14 cellular contexts compared by ENCODE assay signal in the genomic region with DNA sequence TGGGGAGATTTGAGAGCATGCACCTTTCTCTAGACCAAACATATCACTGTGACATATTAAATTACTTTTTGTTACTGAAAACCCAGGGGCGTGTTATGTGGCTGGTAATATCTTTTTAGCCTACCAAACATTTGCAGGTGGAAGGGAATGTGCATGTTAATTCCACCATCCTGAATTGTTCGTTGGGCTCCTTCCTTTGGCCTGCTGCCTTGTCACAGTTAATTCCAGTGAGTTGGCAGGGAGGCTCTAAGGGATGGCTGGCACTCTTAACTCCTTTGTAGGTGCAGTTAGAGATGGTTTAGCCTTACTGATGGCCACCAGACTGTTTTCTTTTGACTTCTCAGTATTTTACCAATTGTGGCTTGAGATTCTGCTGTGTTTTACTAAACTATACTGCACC.
DNase-seq lines count a peak whose midpoint lies in the region; ATAC-seq and TF ChIP-seq lines count a peak whose summit lies in the region.
"Had no signal": no experiment of that assay in that cellular context is flagged by ENCODE, and none has a peak within 500 bp of the region (broad histone marks: within the 10 kb centered on the region; RNA-seq: fewer than 3 reads in every experiment).

No MANE protein-coding gene starts in this region.

- no peaks in the 10 kb centered on the region for H3K9me3 ChIP-seq in liver (ENCODE audit: control insufficient read depth in 4 of 4, low read length in 3 of 4)
- H3K9me3 ChIP-seq in stomach = no peaks in the 10 kb centered on the region
- H3K9me3 ChIP-seq: suprapubic skin had no signal

- TF ChIP-seq POLR2A in stomach (IDR thresholded peaks at IDR 0.05) = no peak

- H3K27me3 Mint-ChIP-seq in dendritic cell treated with granulocyte-macrophage colony-stimulating factor and Interleukin-4, amounts not matched to agents 40 ng/mL and 50 ng/mL, for 4 days = no peaks in the 10 kb centered on the region
- H3K27me3 Mint-ChIP-seq: T-cell had no signal

- peaks cover 23 to 73% (median 67%) of the 10 kb centered on the region in 4 donors for H3K4me1 ChIP-seq in liver (ENCODE audit: control insufficient read depth in 4 of 4, insufficient read depth in 4 of 4, low read length in 3 of 4)
- peaks cover 47 to 87% (median 65%) of the 10 kb centered on the region in 4 donors for H3K4me1 ChIP-seq in stomach

- H3K36me3 ChIP-seq in liver (ENCODE audit: control insufficient read depth in 4 of 4, insufficient read depth in 3 of 4, low read depth in 1 of 4, low read length in 3 of 4) (no peaks in the 10 kb centered on the region), stomach (no peaks in the 10 kb centered on the region)
- H3K36me3 ChIP-seq: suprapubic skin had no signal

- ATAC-seq in GM19035 (IDR thresholded peaks at IDR 0.05; ENCODE audit: unreplicated experiment) = no peak
- ATAC-seq: T-cell had no signal

- DNase-seq in DMS 273 (lab: John Stamatoyannopoulos, UW; ENCODE audit: unreplicated experiment) (peak; percentile 30), DMS 273 treated with DMSO at 0.1 percent for 48 hours (lab: John Stamatoyannopoulos, UW) (no peak), stomach (no peak)
- no peak for DNase-seq in stimulated activated CD4-positive, alpha-beta T cell treated with anti-CD3 and anti-CD28 coated beads, Interleukin-15, amount 100 ng/mL, for 24 hours
- DNase-seq in NK-92 treated with Interleukin-12 subunit alpha and Interleukin-12 subunit beta, amount 100 ng/mL, for 24 hours (lab: John Stamatoyannopoulos, UW) = no peak
- DNase-seq: activated CD4-positive, alpha-beta T cell treated with anti-CD3 and anti-CD28 coated beads, Interleukin-2, amount 50 U/mL, for 4 hours; activated gamma-delta T cell treated with Interleukin-2 at 50 U/mL for 16 hours; NCI-H1105 treated with DMSO at 0.1 percent for 48 hours; T-cell had no signal

- TF ChIP-seq RAD21 in liver (IDR thresholded peaks at IDR 0.05) = no peak

- H3K9me3 Mint-ChIP-seq in dendritic cell treated with granulocyte-macrophage colony-stimulating factor and Interleukin-4, amounts not matched to agents 40 ng/mL and 50 ng/mL, for 4 days = no peaks in the 10 kb centered on the region
- H3K9me3 Mint-ChIP-seq: T-cell had no signal

- peaks cover 14% of the 10 kb centered on the region for H3K36me3 Mint-ChIP-seq in dendritic cell treated with granulocyte-macrophage colony-stimulating factor and Interleukin-4, amounts not matched to agents 40 ng/mL and 50 ng/mL, for 4 days (ENCODE audit: low read depth)

- peaks cover 75% of the 10 kb centered on the region for H3K4me1 Mint-ChIP-seq in dendritic cell treated with granulocyte-macrophage colony-stimulating factor and Interleukin-4, amounts not matched to agents 40 ng/mL and 50 ng/mL, for 4 days (ENCODE audit: low read depth)

- no peak for TF ChIP-seq EP300 in stomach (IDR thresholded peaks at IDR 0.05)

- 46% methylated on average over 2 of the region's 2 CpGs for WGBS in liver
- WGBS in stomach, 5 donors = 35 to 57% (median 49%) methylated on average over 2 of the region's 2 CpGs

- H3K4me3 Mint-ChIP-seq in dendritic cell treated with granulocyte-macrophage colony-stimulating factor and Interleukin-4, amounts not matched to agents 40 ng/mL and 50 ng/mL, for 4 days = no peak overlapping the region
- H3K4me3 Mint-ChIP-seq: T-cell had no signal

- TF ChIP-seq CTCF in liver (IDR thresholded peaks at IDR 0.05; ENCODE audit: low read depth, low read length, missing input control) (no peak), stomach (IDR thresholded peaks at IDR 0.05) (no peak)

- intact Hi-C loops in dendritic cell treated with granulocyte-macrophage colony-stimulating factor and Interleukin-4, amounts not matched to agents 40 ng/mL and 50 ng/mL, for 4 days (cut with micrococcal nuclease) = no loop called here
- intact Hi-C loops in stomach (cut with DNase I; ENCODE audit: low total_unique reads) = no loop called here

- H3K27me3 ChIP-seq in liver (ENCODE audit: control insufficient read depth in 4 of 4, insufficient read depth in 4 of 4, low read length in 3 of 4) = no peaks in the 10 kb centered on the region
- no peaks in the 10 kb centered on the region for H3K27me3 ChIP-seq in stomach
- H3K27me3 ChIP-seq: suprapubic skin had no signal

- H3K4me3 ChIP-seq in liver (ENCODE audit: low read depth in 1 of 3, low read length in 3 of 3) = no peak overlapping the region
- H3K4me3 ChIP-seq in stomach = no peak overlapping the region
- H3K4me3 ChIP-seq: suprapubic skin had no signal

- H3K27ac ChIP-seq in liver (ENCODE audit: low read depth in 1 of 2, low read length in 2 of 2) (peak overlapping the region; percentile 29 to 39), stomach (peak overlapping the region in 3 of 5 donors; percentile 14 to 70 (median 48))
- H3K27ac ChIP-seq: 22Rv1 had no signal

- no peak overlapping the region for H3K9ac ChIP-seq in liver (ENCODE audit: low read depth in 1 of 2, low read length in 2 of 2)

- peak overlapping the region; percentile 77 for H3K27ac Mint-ChIP-seq in dendritic cell treated with granulocyte-macrophage colony-stimulating factor and Interleukin-4, amounts not matched to agents 40 ng/mL and 50 ng/mL, for 4 days

TF ChIP-seq in liver, 16 proteins besides CTCF, POLR2A, EP300 and RAD21:
- TF ChIP-seq JUND (IDR thresholded peaks at IDR 0.05) = no peak
- TF ChIP-seq EGR1 (IDR thresholded peaks at IDR 0.05; ENCODE audit: low read depth in 2 of 2) = no peak
- no peak for TF ChIP-seq RXRA (IDR thresholded peaks at IDR 0.05)
- no peak for TF ChIP-seq GABPA (IDR thresholded peaks at IDR 0.05 in 1 of 2, conservative IDR thresholded peaks at IDR 0.05 in 1 of 2)
- TF ChIP-seq YY1 (IDR thresholded peaks at IDR 0.05) = no peak
- TF ChIP-seq, protein P1, sequence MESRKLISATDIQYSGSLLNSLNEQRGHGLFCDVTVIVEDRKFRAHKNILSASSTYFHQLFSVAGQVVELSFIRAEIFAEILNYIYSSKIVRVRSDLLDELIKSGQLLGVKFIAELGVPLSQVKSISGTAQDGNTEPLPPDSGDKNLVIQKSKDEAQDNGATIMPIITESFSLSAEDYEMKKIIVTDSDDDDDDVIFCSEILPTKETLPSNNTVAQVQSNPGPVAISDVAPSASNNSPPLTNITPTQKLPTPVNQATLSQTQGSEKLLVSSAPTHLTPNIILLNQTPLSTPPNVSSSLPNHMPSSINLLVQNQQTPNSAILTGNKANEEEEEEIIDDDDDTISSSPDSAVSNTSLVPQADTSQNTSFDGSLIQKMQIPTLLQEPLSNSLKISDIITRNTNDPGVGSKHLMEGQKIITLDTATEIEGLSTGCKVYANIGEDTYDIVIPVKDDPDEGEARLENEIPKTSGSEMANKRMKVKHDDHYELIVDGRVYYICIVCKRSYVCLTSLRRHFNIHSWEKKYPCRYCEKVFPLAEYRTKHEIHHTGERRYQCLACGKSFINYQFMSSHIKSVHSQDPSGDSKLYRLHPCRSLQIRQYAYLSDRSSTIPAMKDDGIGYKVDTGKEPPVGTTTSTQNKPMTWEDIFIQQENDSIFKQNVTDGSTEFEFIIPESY (IDR thresholded peaks at IDR 0.05) = no peak
- no peak for TF ChIP-seq FOXA1 (IDR thresholded peaks at IDR 0.05)
- TF ChIP-seq TAF1 (conservative IDR thresholded peaks at IDR 0.05) = no peak
- TF ChIP-seq, protein P2, sequence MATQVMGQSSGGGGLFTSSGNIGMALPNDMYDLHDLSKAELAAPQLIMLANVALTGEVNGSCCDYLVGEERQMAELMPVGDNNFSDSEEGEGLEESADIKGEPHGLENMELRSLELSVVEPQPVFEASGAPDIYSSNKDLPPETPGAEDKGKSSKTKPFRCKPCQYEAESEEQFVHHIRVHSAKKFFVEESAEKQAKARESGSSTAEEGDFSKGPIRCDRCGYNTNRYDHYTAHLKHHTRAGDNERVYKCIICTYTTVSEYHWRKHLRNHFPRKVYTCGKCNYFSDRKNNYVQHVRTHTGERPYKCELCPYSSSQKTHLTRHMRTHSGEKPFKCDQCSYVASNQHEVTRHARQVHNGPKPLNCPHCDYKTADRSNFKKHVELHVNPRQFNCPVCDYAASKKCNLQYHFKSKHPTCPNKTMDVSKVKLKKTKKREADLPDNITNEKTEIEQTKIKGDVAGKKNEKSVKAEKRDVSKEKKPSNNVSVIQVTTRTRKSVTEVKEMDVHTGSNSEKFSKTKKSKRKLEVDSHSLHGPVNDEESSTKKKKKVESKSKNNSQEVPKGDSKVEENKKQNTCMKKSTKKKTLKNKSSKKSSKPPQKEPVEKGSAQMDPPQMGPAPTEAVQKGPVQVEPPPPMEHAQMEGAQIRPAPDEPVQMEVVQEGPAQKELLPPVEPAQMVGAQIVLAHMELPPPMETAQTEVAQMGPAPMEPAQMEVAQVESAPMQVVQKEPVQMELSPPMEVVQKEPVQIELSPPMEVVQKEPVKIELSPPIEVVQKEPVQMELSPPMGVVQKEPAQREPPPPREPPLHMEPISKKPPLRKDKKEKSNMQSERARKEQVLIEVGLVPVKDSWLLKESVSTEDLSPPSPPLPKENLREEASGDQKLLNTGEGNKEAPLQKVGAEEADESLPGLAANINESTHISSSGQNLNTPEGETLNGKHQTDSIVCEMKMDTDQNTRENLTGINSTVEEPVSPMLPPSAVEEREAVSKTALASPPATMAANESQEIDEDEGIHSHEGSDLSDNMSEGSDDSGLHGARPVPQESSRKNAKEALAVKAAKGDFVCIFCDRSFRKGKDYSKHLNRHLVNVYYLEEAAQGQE (IDR thresholded peaks at IDR 0.05) = no peak
- TF ChIP-seq, protein P3, sequence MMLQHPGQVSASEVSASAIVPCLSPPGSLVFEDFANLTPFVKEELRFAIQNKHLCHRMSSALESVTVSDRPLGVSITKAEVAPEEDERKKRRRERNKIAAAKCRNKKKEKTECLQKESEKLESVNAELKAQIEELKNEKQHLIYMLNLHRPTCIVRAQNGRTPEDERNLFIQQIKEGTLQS (IDR thresholded peaks at IDR 0.05) = no peak
- TF ChIP-seq HNF4G (IDR thresholded peaks at IDR 0.05) = no peak
- TF ChIP-seq HNF4A (conservative IDR thresholded peaks at IDR 0.05) = no peak
- no peak for TF ChIP-seq NR2F2 (IDR thresholded peaks at IDR 0.05)
- TF ChIP-seq FOXA2 (IDR thresholded peaks at IDR 0.05) = no peak
- no peak for TF ChIP-seq SP1 (IDR thresholded peaks at IDR 0.05)
- TF ChIP-seq, protein P4, sequence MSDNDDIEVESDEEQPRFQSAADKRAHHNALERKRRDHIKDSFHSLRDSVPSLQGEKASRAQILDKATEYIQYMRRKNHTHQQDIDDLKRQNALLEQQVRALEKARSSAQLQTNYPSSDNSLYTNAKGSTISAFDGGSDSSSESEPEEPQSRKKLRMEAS (IDR thresholded peaks at IDR 0.05) = no peak
